In genomic region chr20:62545271-62545670, GRCh38 we compare ENCODE assay signal across 26 cellular contexts.
"Had no signal": no experiment of that assay in that cellular context is flagged by ENCODE, and none has a peak within 500 bp of the region (broad histone marks: within the 10 kb centered on the region; RNA-seq: fewer than 3 reads in every experiment).

No MANE protein-coding gene starts in this region.

- H3K4me1 ChIP-seq: uterus had no signal

- FAIRE-seq: urothelium cell line had no signal

- H3K27ac ChIP-seq: stomach, suprapubic skin, testis, thoracic aorta, thyroid gland, tibial artery, tibial nerve, transverse colon, upper lobe of left lung, upper lobe of right lung, uterus, vagina had no signal

- H3K4me3 ChIP-seq: stomach, suprapubic skin, testis, thoracic aorta, thyroid gland, tibial artery, tibial nerve, transverse colon, upper lobe of left lung, upper lobe of right lung, uterus, vagina had no signal

- H3K36me3 ChIP-seq: stomach, suprapubic skin, thoracic aorta, thyroid gland, tibial nerve, transverse colon, upper lobe of left lung, upper lobe of right lung, uterus, vagina had no signal

- ATAC-seq: stimulated activated effector memory CD8-positive, alpha-beta T cell treated with anti-CD3 and anti-CD28 coated beads, Interleukin-12 subunit alpha, Interleukin-12 subunit beta, amount 100 ng/mL, for 72 hours; stimulated activated naive B cell treated with anti-CD40 and anti-IgM and Interleukin-4, amounts not matched to agents 10 μg/mL and 1 μg/mL and 100 μg/mL, for 72 hours; stimulated activated naive CD8-positive, alpha-beta T cell treated with anti-CD3 and anti-CD28 coated beads, Interleukin-15, amount 100 ng/mL, for 72 hours; stimulated activated naive CD8-positive, alpha-beta T cell treated with anti-CD3 and anti-CD28 coated beads, Interleukin-15, Interleukin-2, amounts not matched to agents 100 U/mL and 50 U/mL, for 24 hours; upper lobe of right lung had no signal

- H3K9me3 ChIP-seq: suprapubic skin, testis, thoracic aorta, thyroid gland, tibial artery, tibial nerve, transverse colon, upper lobe of left lung, upper lobe of right lung, uterus, vagina had no signal

- DNase-seq: stimulated activated CD4-positive, alpha-beta T cell treated with anti-CD3 and anti-CD28 coated beads, Interleukin-2, amount 100 ng/mL, for 48 hours; stimulated activated CD4-positive, alpha-beta T cell treated with anti-CD3 and anti-CD28 coated beads, Interleukin-4, amount 100 ng/mL, for 1 hour; stimulated activated CD4-positive, alpha-beta T cell treated with anti-CD3 and anti-CD28 coated beads, Interleukin-4, amount 100 ng/mL, for 24 hours; stimulated activated CD4-positive, alpha-beta T cell treated with anti-CD3 and anti-CD28 coated beads, Interleukin-4, amount 100 ng/mL, for 4 hours; stimulated activated CD8-positive, alpha-beta memory T cell treated with anti-CD3 and anti-CD28 coated beads, Interleukin-4, amount 100 ng/mL, for 48 hours; stimulated activated naive B cell treated with anti-CD40 and anti-IgM and Interleukin-4, amounts not matched to agents 10 μg/mL and 1 μg/mL and 100 μg/mL, for 72 hours; stimulated activated naive CD4-positive, alpha-beta T cell; stimulated activated naive CD4-positive, alpha-beta T cell treated with Interleukin-2 at 50 U/mL for 16 hours; stimulated activated naive CD8-positive, alpha-beta T cell treated with anti-CD3 and anti-CD28 coated beads, Interleukin-15, amount 100 ng/mL, for 72 hours; stimulated activated naive CD8-positive, alpha-beta T cell treated with anti-CD3 and anti-CD28 coated beads, Interleukin-15, Interleukin-2, amounts not matched to agents 100 U/mL and 50 U/mL, for 24 hours; stomach; substantia nigra; testis; thyroid gland; tibial artery; transverse colon; trophoblast cell; upper lobe of right lung; uterus had no signal

- H3K27me3 ChIP-seq: testis, uterus had no signal
